21 cellular contexts compared by ENCODE assay signal in genomic region chr1:81409262-81409661, GRCh38.
"Had no signal": no experiment of that assay in that cellular context is flagged by ENCODE, and none has a peak within 500 bp of the region (broad histone marks: within the 10 kb centered on the region; RNA-seq: fewer than 3 reads in every experiment).

No MANE protein-coding gene starts in this region.

- H3K27ac ChIP-seq: epithelial cell of prostate, esophagus muscularis mucosa, gastrocnemius medialis, parathyroid adenoma, prostate gland, spleen had no signal

- DNase-seq: effector memory CD8-positive, alpha-beta T cell; gastrocnemius medialis; immature natural killer cell; kidney; left colon; mammary epithelial cell; mucosa of descending colon; naive thymus-derived CD8-positive, alpha-beta T cell; retina; spleen; stimulated activated CD4-positive, alpha-beta T cell treated with anti-CD3 and anti-CD28 coated beads, Interleukin-2, amount 100 ng/mL, for 24 hours; stimulated activated CD4-positive, alpha-beta T cell treated with anti-CD3 and anti-CD28 coated beads, Interleukin-4, amount 100 ng/mL, for 4 hours; stimulated activated naive B cell treated with anti-CD40 and anti-IgM and Interleukin-4, amounts not matched to agents 10 μg/mL and 1 μg/mL and 100 μg/mL, for 72 hours; stimulated activated naive CD8-positive, alpha-beta T cell treated with anti-CD3 and anti-CD28 coated beads, Interleukin-15, amount 100 ng/mL, for 72 hours; substantia nigra; trophoblast cell had no signal

- ATAC-seq: effector memory CD8-positive, alpha-beta T cell; gastrocnemius medialis; left colon; mucosa of descending colon; naive thymus-derived CD8-positive, alpha-beta T cell; sciatic nerve; stimulated activated naive B cell treated with anti-CD40 and anti-IgM and Interleukin-4, amounts not matched to agents 10 μg/mL and 1 μg/mL and 100 μg/mL, for 72 hours; stimulated activated naive CD8-positive, alpha-beta T cell treated with anti-CD3 and anti-CD28 coated beads, Interleukin-15, amount 100 ng/mL, for 72 hours had no signal

- H3K4me3 ChIP-seq: esophagus muscularis mucosa, gastrocnemius medialis, mucosa of descending colon, prostate gland, spleen had no signal

- H3K9me3 ChIP-seq: esophagus muscularis mucosa, gastrocnemius medialis, mucosa of descending colon, prostate gland, spleen had no signal

- H3K36me3 ChIP-seq: esophagus muscularis mucosa, gastrocnemius medialis, prostate gland, spleen had no signal

- H3K27me3 ChIP-seq: esophagus muscularis mucosa, gastrocnemius medialis, spleen had no signal

- H3K4me1 ChIP-seq: parathyroid adenoma had no signal
